ENCODE assay signal across 11 cellular contexts in genomic region chr1:22527555-22528296, GRCh38. TPM values are rescaled to one million over a fixed set of nuclear protein-coding genes. Genes with fewer than 3 reads are reported as not detected.
DNase-seq lines count a peak whose midpoint lies in the region; FAIRE-seq and TF ChIP-seq lines count a peak whose summit lies in the region.
"Had no signal": no experiment of that assay in that cellular context is flagged by ENCODE, and none has a peak within 500 bp of the region (broad histone marks: within the 10 kb centered on the region; RNA-seq: fewer than 3 reads in every experiment).

No MANE protein-coding gene starts in this region.

- H3K9me3 ChIP-seq in vagina (no peaks in the 10 kb centered on the region), A673 (ENCODE audit: low read depth, low read length, poor library complexity, severe bottlenecking) (no peaks in the 10 kb centered on the region)

- BruUV-seq in A673 (replicated peaks; lab: Mats Ljungman, UMichigan), result no TSS peak

- FAIRE-seq in D721Med (lab: Jason Lieb, UNC), result no peak

- H3K27ac Mint-ChIP-seq in nephron, result peak overlapping the region in 2 of 3 experiments; percentile 70 to 85
- no peak overlapping the region for H3K27ac Mint-ChIP-seq in activated T-helper 2 cell treated with anti-CD3 and anti-CD28 coated beads, Interferon-gamma antibody, Interleukin-2, Interleukin-4, amounts not matched to agents 10 μg/mL and 5 μg/mL and 100 μg/mL, durations not matched to agents 14 hours and 24 hours and 36 hours

- DNase-seq in D721Med (ENCODE audit: insufficient read length, low spot score) (peak; percentile 36), NB4 (ENCODE audit: low read depth) (peak; percentile 28), brain microvascular endothelial cell (no peak), NOMO-1 treated with dmso at 0.1 percent for 144 hours (lab: John Stamatoyannopoulos, UW; ENCODE audit: unreplicated experiment) (no peak), vagina (ENCODE audit: extremely low spot score in 2 of 2) (no peak), A673 (ENCODE audit: low spot score) (no peak)
- DNase-seq in activated T-helper 2 cell treated with anti-CD3 and anti-CD28 coated beads, Interferon-gamma antibody, Interleukin-2, Interleukin-4, amounts not matched to agents 10 μg/mL and 5 μg/mL and 100 μg/mL, durations not matched to agents 14 hours and 24 hours and 36 hours (ENCODE audit: low spot score), result no peak
- DNase-seq: mesenchymal stem cell, NCI-H1436 had no signal

- H3K27ac ChIP-seq in brain microvascular endothelial cell (no peak overlapping the region), vagina (no peak overlapping the region), A673 (ENCODE audit: low read depth, low read length, poor library complexity, severe bottlenecking) (no peak overlapping the region)

- H3K36me3 ChIP-seq in brain microvascular endothelial cell (replicated peaks) (peaks cover 35% of the 10 kb centered on the region), vagina (peaks cover 0 to 46% of the 10 kb centered on the region in 2 donors), A673 (ENCODE audit: insufficient read depth, low read length, poor library complexity, severe bottlenecking) (no peaks in the 10 kb centered on the region)

- H3K27me3 ChIP-seq in brain microvascular endothelial cell (replicated peaks) (no peaks in the 10 kb centered on the region), vagina (no peaks in the 10 kb centered on the region), A673 (replicated peaks; ENCODE audit: insufficient read depth, low read depth, low read length, poor library complexity) (no peaks in the 10 kb centered on the region)

- CTCF ChIA-PET in A673 (lab: Charles Lee), result no interaction called here

- POLR2A ChIA-PET in A673 (lab: Charles Lee; ENCODE audit: low non-redundant PET), result no interaction called here

- H3K9me3 Mint-ChIP-seq in nephron, result no peaks in the 10 kb centered on the region
- H3K9me3 Mint-ChIP-seq in activated T-helper 2 cell treated with anti-CD3 and anti-CD28 coated beads, Interferon-gamma antibody, Interleukin-2, Interleukin-4, amounts not matched to agents 10 μg/mL and 5 μg/mL and 100 μg/mL, durations not matched to agents 14 hours and 24 hours and 36 hours, result no peaks in the 10 kb centered on the region

- H3K36me3 Mint-ChIP-seq in nephron (ENCODE audit: low read depth), result peaks cover 31% of the 10 kb centered on the region
- peaks cover 18% of the 10 kb centered on the region for H3K36me3 Mint-ChIP-seq in activated T-helper 2 cell treated with anti-CD3 and anti-CD28 coated beads, Interferon-gamma antibody, Interleukin-2, Interleukin-4, amounts not matched to agents 10 μg/mL and 5 μg/mL and 100 μg/mL, durations not matched to agents 14 hours and 24 hours and 36 hours (ENCODE audit: low read depth)

- peaks cover 51% of the 10 kb centered on the region for H3K4me1 Mint-ChIP-seq in nephron
- no peaks in the 10 kb centered on the region for H3K4me1 Mint-ChIP-seq in activated T-helper 2 cell treated with anti-CD3 and anti-CD28 coated beads, Interferon-gamma antibody, Interleukin-2, Interleukin-4, amounts not matched to agents 10 μg/mL and 5 μg/mL and 100 μg/mL, durations not matched to agents 14 hours and 24 hours and 36 hours (ENCODE audit: low read depth)

- TF ChIP-seq CTCF in D721Med (IDR thresholded peaks at IDR 0.05; ENCODE audit: insufficient read depth, missing control alignments) (peak; percentile 64), NB4 (IDR thresholded peaks at IDR 0.05; ENCODE audit: low read depth, low read length) (no peak), brain microvascular endothelial cell (IDR thresholded peaks at IDR 0.05; ENCODE audit: low read depth, low read length, missing control alignments) (peak; percentile 29), nephron (IDR thresholded peaks at IDR 0.05; ENCODE audit: unreplicated experiment in 3 of 3) (peak; percentile 38 to 46 (median 41)), vagina (IDR thresholded peaks at IDR 0.05) (no peak), A673 (conservative IDR thresholded peaks at IDR 0.05; ENCODE audit: low read depth, low read length) (no peak)

- H3K27me3 Mint-ChIP-seq in nephron (ENCODE audit: low read depth), result peaks cover 8% of the 10 kb centered on the region
- no peaks in the 10 kb centered on the region for H3K27me3 Mint-ChIP-seq in activated T-helper 2 cell treated with anti-CD3 and anti-CD28 coated beads, Interferon-gamma antibody, Interleukin-2, Interleukin-4, amounts not matched to agents 10 μg/mL and 5 μg/mL and 100 μg/mL, durations not matched to agents 14 hours and 24 hours and 36 hours (ENCODE audit: low read depth)

- H3K4me1 ChIP-seq in vagina (peaks cover 15% of the 10 kb centered on the region), A673 (ENCODE audit: insufficient read depth, low read length, poor library complexity, severe bottlenecking) (no peaks in the 10 kb centered on the region)

- H3K4me3 ChIP-seq in NB4 (ENCODE audit: low read depth, low read length) (no peak overlapping the region), brain microvascular endothelial cell (ENCODE audit: low read depth, low read length) (no peak overlapping the region), vagina (no peak overlapping the region), A673 (ENCODE audit: low read depth, low read length, poor library complexity, severe bottlenecking) (no peak overlapping the region)

- no peak for TF ChIP-seq POLR2A in NB4 (IDR thresholded peaks at IDR 0.05; ENCODE audit: extremely low read depth, insufficient read length)
- no peak for TF ChIP-seq POLR2A in vagina (IDR thresholded peaks at IDR 0.05)

- peak overlapping the region in 1 of 3 experiments; percentile 9 for H3K4me3 Mint-ChIP-seq in nephron
- no peak overlapping the region for H3K4me3 Mint-ChIP-seq in activated T-helper 2 cell treated with anti-CD3 and anti-CD28 coated beads, Interferon-gamma antibody, Interleukin-2, Interleukin-4, amounts not matched to agents 10 μg/mL and 5 μg/mL and 100 μg/mL, durations not matched to agents 14 hours and 24 hours and 36 hours (ENCODE audit: low read depth)

- in situ Hi-C loops in brain microvascular endothelial cell (cut with HindIII; ENCODE audit: low pct_ligation_motif_present, low sequenced_read_pairs), result no loop called here

- intact Hi-C loops in vagina (cut with DNase I), result no loop called here
- intact Hi-C loops in A673 (cut with micrococcal nuclease; ENCODE audit: unreplicated experiment), result no loop called here
- intact Hi-C loops in activated T-helper 2 cell treated with anti-CD3 and anti-CD28 coated beads, Interferon-gamma antibody, Interleukin-2, Interleukin-4, amounts not matched to agents 10 μg/mL and 5 μg/mL and 100 μg/mL, durations not matched to agents 14 hours and 24 hours and 36 hours (cut with micrococcal nuclease), result no loop called here

RNA-seq across cellular contexts. Expression of gene EPHA8, which starts 35.6 kb away (rescaled TPM):
- total RNA-seq in vagina, result not detected
- total RNA-seq in A673 (2021), result not detected in 2 replicates
- total RNA-seq in activated T-helper 2 cell treated with anti-CD3 and anti-CD28 coated beads, Interferon-gamma antibody, Interleukin-2, Interleukin-4, amounts not matched to agents 10 μg/mL and 5 μg/mL and 100 μg/mL, durations not matched to agents 14 hours and 24 hours and 36 hours, result not detected in 2 replicates
- total RNA-seq: Daoy had no signal

Comparison
In these comparisons a context has a peak if more than half of its experiments do, and no peak if none do; other contexts are left out.
1. DNase-seq: peak in D721Med (single experiment) and NB4 (single experiment); none in brain microvascular endothelial cell (single experiment), NOMO-1 treated with dmso at 0.1 percent for 144 hours (single experiment), vagina (0 of 2), A673 (single experiment) and activated T-helper 2 cell treated with anti-CD3 and anti-CD28 coated beads, Interferon-gamma antibody, Interleukin-2, Interleukin-4, amounts not matched to agents 10 μg/mL and 5 μg/mL and 100 μg/mL, durations not matched to agents 14 hours and 24 hours and 36 hours (single experiment).
2. CTCF ChIP-seq: peak in D721Med (single experiment), brain microvascular endothelial cell (single experiment) and nephron (3 of 3); none in NB4 (single experiment), vagina (0 of 3) and A673 (single experiment).